In the genomic region with DNA sequence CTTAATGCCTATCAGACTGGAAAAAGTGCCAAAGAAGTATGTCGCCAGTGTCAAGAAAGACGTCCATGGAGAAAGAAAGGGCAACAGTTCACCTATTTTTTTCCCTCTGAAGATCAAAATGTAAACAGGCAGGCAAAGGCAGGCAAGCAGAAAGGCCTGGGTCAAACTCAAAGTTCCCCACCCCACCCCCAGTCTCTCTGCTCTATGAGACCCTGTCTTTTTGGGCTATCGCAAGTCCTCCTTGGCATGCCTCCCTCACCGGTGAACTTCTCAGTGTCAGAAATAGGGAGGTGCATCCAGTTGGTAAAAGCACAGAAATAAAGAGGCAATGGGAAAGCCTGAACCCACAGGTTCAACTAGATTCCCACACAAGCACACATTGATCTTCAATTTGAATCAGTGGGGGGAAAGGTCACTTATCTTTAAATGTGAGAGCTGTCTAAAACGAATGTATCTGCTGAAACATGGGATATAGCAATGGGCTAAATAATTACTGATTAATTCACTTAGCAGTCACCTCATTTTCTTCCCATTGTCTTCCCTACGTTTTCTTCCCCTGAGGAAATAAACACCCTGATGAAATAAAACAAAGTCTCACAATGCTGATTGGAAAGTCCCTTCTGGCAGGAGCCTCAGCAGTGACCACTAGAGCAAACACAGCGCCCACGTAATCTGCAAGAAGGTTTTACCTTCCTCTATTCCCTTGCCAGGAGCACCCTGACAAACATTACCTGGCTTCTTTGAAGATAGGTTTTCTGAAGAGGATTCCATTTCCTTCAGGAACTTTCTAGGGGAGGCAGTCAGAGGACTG, we compare ENCODE assay signal across 20 cellular contexts. TPM values are rescaled to one million over a fixed set of nuclear protein-coding genes. Genes with fewer than 3 reads are reported as not detected.
DNase-seq lines count a peak whose midpoint lies in the region; ATAC-seq and TF ChIP-seq lines count a peak whose summit lies in the region.
"Had no signal": no experiment of that assay in that cellular context is flagged by ENCODE, and none has a peak within 500 bp of the region (broad histone marks: within the 10 kb centered on the region; RNA-seq: fewer than 3 reads in every experiment).

No MANE protein-coding gene starts in this region.

- no TSS peak for BruUV-seq in OCI-LY7 (replicated peaks; lab: Mats Ljungman, UMichigan)

- intact Hi-C loops in activated CD8-positive, alpha-beta T cell treated with anti-CD3 and anti-CD28 coated beads for 36 hours (cut with micrococcal nuclease) = no loop called here
- intact Hi-C loops in OCI-LY7 (cut with micrococcal nuclease; ENCODE audit: unreplicated experiment) = no loop called here
- intact Hi-C loops in stomach (cut with DNase I; ENCODE audit: low total_unique reads) = no loop called here

- no peaks in the 10 kb centered on the region for H4K20me1 ChIP-seq in OCI-LY7 (ENCODE audit: insufficient read depth, low read length)

- peaks cover 57% of the 10 kb centered on the region for H3K4me1 ChIP-seq in OCI-LY7 (ENCODE audit: insufficient read depth, low read length, poor library complexity, severe bottlenecking)
- peaks cover 16 to 40% (median 28%) of the 10 kb centered on the region in 4 donors for H3K4me1 ChIP-seq in stomach

- H3K27ac ChIP-seq in OCI-LY7 (ENCODE audit: low read depth, low read length, poor library complexity, severe bottlenecking) (no peak overlapping the region), stomach (peak overlapping the region in 2 of 5 donors; percentile 43 to 49)
- H3K27ac ChIP-seq: epithelial cell of prostate, tibial artery, WERI-Rb-1 had no signal

- DNase-seq in activated CD8-positive, alpha-beta T cell treated with anti-CD3 and anti-CD28 coated beads for 36 hours = peak; percentile 18
- DNase-seq in activated CD8-positive, alpha-beta T cell treated with anti-CD3 and anti-CD28 coated beads, Interleukin-2, amount 10 ng/mL, durations not matched to agents 7 days and 5 days = no peak
- DNase-seq in OCI-LY7 (ENCODE audit: low spot score) = no peak
- DNase-seq in epithelial cell of proximal tubule (ENCODE audit: low read depth) = peak; percentile 79
- peak; percentile 36 for DNase-seq in stomach
- no peak for DNase-seq in HuH-7 (ENCODE audit: low spot score)
- no peak for DNase-seq in SK-N-DZ (ENCODE audit: low spot score)
- DNase-seq in NAMALWA (ENCODE audit: low spot score) = no peak
- DNase-seq: 8988T; activated CD8-positive, alpha-beta memory T cell treated with anti-CD3 and anti-CD28 coated beads, Interleukin-2, amount 10 ng/mL, durations not matched to agents 7 days and 5 days; activated naive CD8-positive, alpha-beta T cell treated with anti-CD3 and anti-CD28 coated beads, Interleukin-2, amount 10 ng/mL, durations not matched to agents 7 days and 5 days; CD4-positive, alpha-beta memory T cell; cerebellar nuclear complex; glutamatergic neuron; kidney; NCI-H446 treated with DMSO at 0.1 percent for 48 hours; posterior cingulate gyrus; tibial artery; WERI-Rb-1 had no signal

- CTCF ChIA-PET in activated CD8-positive, alpha-beta T cell treated with anti-CD3 and anti-CD28 coated beads for 36 hours (lab: Charles Lee) = interaction anchor here (1.0 kb wide), 1 partner anchor 53 kb away, joined by 3 read pairs; no protein-coding TSS in a partner anchor
- CTCF ChIA-PET in activated CD8-positive, alpha-beta T cell treated with anti-CD3 and anti-CD28 coated beads, Interleukin-2, amount 10 ng/mL, durations not matched to agents 7 days and 5 days (lab: Charles Lee) = interaction anchor here (0.9 kb wide), 1 partner anchor 213 kb away, joined by 3 read pairs; no protein-coding TSS in a partner anchor
- CTCF ChIA-PET in OCI-LY7 (lab: Charles Lee; ENCODE audit: unreplicated experiment) = no interaction called here

- H3K4me3 ChIP-seq in OCI-LY7 (ENCODE audit: low read depth, low read length, poor library complexity, severe bottlenecking) = no peak overlapping the region
- H3K4me3 ChIP-seq in epithelial cell of proximal tubule (ENCODE audit: low read depth, low read length) = no peak overlapping the region
- no peak overlapping the region for H3K4me3 ChIP-seq in stomach
- H3K4me3 ChIP-seq: tibial artery had no signal

- H3K9me2 ChIP-seq in OCI-LY7 (ENCODE audit: insufficient read depth, low read length) = no peaks in the 10 kb centered on the region

- peak overlapping the region; percentile 30; the same call in 1 of the 2 replicates for H3K4me2 ChIP-seq in OCI-LY7 (ENCODE audit: low read length)

- ATAC-seq in activated CD8-positive, alpha-beta T cell treated with anti-CD3 and anti-CD28 coated beads for 36 hours = no peak
- ATAC-seq in activated CD8-positive, alpha-beta T cell treated with anti-CD3 and anti-CD28 coated beads, Interleukin-2, amount 10 ng/mL, durations not matched to agents 7 days and 5 days = no peak
- ATAC-seq: activated CD8-positive, alpha-beta memory T cell treated with anti-CD3 and anti-CD28 coated beads, Interleukin-2, amount 10 ng/mL, durations not matched to agents 7 days and 5 days had no signal

- H3K79me2 ChIP-seq in OCI-LY7 (ENCODE audit: insufficient read depth, low read depth, low read length) = peaks cover 33% of the 10 kb centered on the region

- no peaks in the 10 kb centered on the region for H3K27me3 Mint-ChIP-seq in activated CD8-positive, alpha-beta T cell treated with anti-CD3 and anti-CD28 coated beads for 36 hours
- H3K27me3 Mint-ChIP-seq in activated CD8-positive, alpha-beta T cell treated with anti-CD3 and anti-CD28 coated beads, Interleukin-2, amount 10 ng/mL, durations not matched to agents 7 days and 5 days (ENCODE audit: low read depth) = no peaks in the 10 kb centered on the region
- H3K27me3 Mint-ChIP-seq: activated naive CD8-positive, alpha-beta T cell treated with anti-CD3 and anti-CD28 coated beads, Interleukin-2, amount 10 ng/mL, durations not matched to agents 7 days and 5 days; CD4-positive, alpha-beta memory T cell had no signal

- TF ChIP-seq EP300 in stomach (IDR thresholded peaks at IDR 0.05) = no peak

- no peaks in the 10 kb centered on the region for H3K27me3 ChIP-seq in stomach
- H3K27me3 ChIP-seq: tibial artery had no signal

- no peak overlapping the region for H3K4me3 Mint-ChIP-seq in activated CD8-positive, alpha-beta T cell treated with anti-CD3 and anti-CD28 coated beads for 36 hours
- H3K4me3 Mint-ChIP-seq in activated CD8-positive, alpha-beta T cell treated with anti-CD3 and anti-CD28 coated beads, Interleukin-2, amount 10 ng/mL, durations not matched to agents 7 days and 5 days = no peak overlapping the region
- H3K4me3 Mint-ChIP-seq: activated CD8-positive, alpha-beta memory T cell treated with anti-CD3 and anti-CD28 coated beads, Interleukin-2, amount 10 ng/mL, durations not matched to agents 7 days and 5 days; activated naive CD8-positive, alpha-beta T cell treated with anti-CD3 and anti-CD28 coated beads, Interleukin-2, amount 10 ng/mL, durations not matched to agents 7 days and 5 days had no signal

- peaks cover 1% of the 10 kb centered on the region for H3K9me3 Mint-ChIP-seq in activated CD8-positive, alpha-beta T cell treated with anti-CD3 and anti-CD28 coated beads for 36 hours
- no peaks in the 10 kb centered on the region for H3K9me3 Mint-ChIP-seq in activated CD8-positive, alpha-beta T cell treated with anti-CD3 and anti-CD28 coated beads, Interleukin-2, amount 10 ng/mL, durations not matched to agents 7 days and 5 days (ENCODE audit: insufficient read depth)
- H3K9me3 Mint-ChIP-seq: activated naive CD8-positive, alpha-beta T cell treated with anti-CD3 and anti-CD28 coated beads, Interleukin-2, amount 10 ng/mL, durations not matched to agents 7 days and 5 days; CD4-positive, alpha-beta memory T cell had no signal

- no peak for TF ChIP-seq POLR2A in stomach (IDR thresholded peaks at IDR 0.05)

- peaks cover 48% of the 10 kb centered on the region for H3K4me1 Mint-ChIP-seq in activated CD8-positive, alpha-beta T cell treated with anti-CD3 and anti-CD28 coated beads for 36 hours (ENCODE audit: low read depth)
- peaks cover 25% of the 10 kb centered on the region for H3K4me1 Mint-ChIP-seq in activated CD8-positive, alpha-beta T cell treated with anti-CD3 and anti-CD28 coated beads, Interleukin-2, amount 10 ng/mL, durations not matched to agents 7 days and 5 days (ENCODE audit: low read depth)

- H2AFZ ChIP-seq in OCI-LY7 (ENCODE audit: low read length) = no peak overlapping the region

- WGBS in stomach, 5 donors = 35 to 58% (median 40%) methylated on average over 8 of the region's 8 CpGs

- TF ChIP-seq CTCF in activated CD8-positive, alpha-beta T cell treated with anti-CD3 and anti-CD28 coated beads for 36 hours (IDR thresholded peaks at IDR 0.05) = no peak
- TF ChIP-seq CTCF in OCI-LY7 (conservative IDR thresholded peaks at IDR 0.05; ENCODE audit: low read length) (no peak), epithelial cell of proximal tubule (conservative IDR thresholded peaks at IDR 0.05; ENCODE audit: low read depth, low read length) (no peak), stomach (IDR thresholded peaks at IDR 0.05) (no peak)

- no peaks in the 10 kb centered on the region for H3K9me3 ChIP-seq in OCI-LY7 (ENCODE audit: low read length)
- no peaks in the 10 kb centered on the region for H3K9me3 ChIP-seq in stomach
- H3K9me3 ChIP-seq: tibial artery had no signal

- H3K36me3 ChIP-seq in OCI-LY7 (ENCODE audit: insufficient read depth, low read length) (peaks cover 6% of the 10 kb centered on the region), stomach (no peaks in the 10 kb centered on the region)
- H3K36me3 ChIP-seq: tibial artery, WERI-Rb-1 had no signal

- POLR2A ChIA-PET in activated CD8-positive, alpha-beta T cell treated with anti-CD3 and anti-CD28 coated beads for 36 hours (lab: Charles Lee) = interaction anchor here (1.1 kb wide), 1 partner anchor 414 kb away, joined by 3 read pairs; no protein-coding TSS in a partner anchor
- POLR2A ChIA-PET in activated CD8-positive, alpha-beta T cell treated with anti-CD3 and anti-CD28 coated beads, Interleukin-2, amount 10 ng/mL, durations not matched to agents 7 days and 5 days (lab: Charles Lee) = no interaction called here
- POLR2A ChIA-PET in OCI-LY7 (lab: Charles Lee) = no interaction called here

- H3K27ac Mint-ChIP-seq in activated CD8-positive, alpha-beta T cell treated with anti-CD3 and anti-CD28 coated beads for 36 hours = peak overlapping the region; percentile 31
- H3K27ac Mint-ChIP-seq in activated CD8-positive, alpha-beta T cell treated with anti-CD3 and anti-CD28 coated beads, Interleukin-2, amount 10 ng/mL, durations not matched to agents 7 days and 5 days = no peak overlapping the region
- H3K27ac Mint-ChIP-seq: activated CD8-positive, alpha-beta memory T cell treated with anti-CD3 and anti-CD28 coated beads, Interleukin-2, amount 10 ng/mL, durations not matched to agents 7 days and 5 days; activated naive CD8-positive, alpha-beta T cell treated with anti-CD3 and anti-CD28 coated beads, Interleukin-2, amount 10 ng/mL, durations not matched to agents 7 days and 5 days had no signal

- peaks cover 8% of the 10 kb centered on the region for H3K36me3 Mint-ChIP-seq in activated CD8-positive, alpha-beta T cell treated with anti-CD3 and anti-CD28 coated beads for 36 hours (ENCODE audit: low read depth)
- H3K36me3 Mint-ChIP-seq in activated CD8-positive, alpha-beta T cell treated with anti-CD3 and anti-CD28 coated beads, Interleukin-2, amount 10 ng/mL, durations not matched to agents 7 days and 5 days (ENCODE audit: low read depth) = no peaks in the 10 kb centered on the region

RNA-seq across cellular contexts. Expression of a gene that starts 31.1 kb away (rescaled TPM):
- 1 to 10 TPM; 3.3 to 4.0 TPM for total RNA-seq in activated CD8-positive, alpha-beta T cell treated with anti-CD3 and anti-CD28 coated beads for 36 hours
- total RNA-seq in activated CD8-positive, alpha-beta T cell treated with anti-CD3 and anti-CD28 coated beads, Interleukin-2, amount 10 ng/mL, durations not matched to agents 7 days and 5 days = 1 to 10 TPM; 2.8 to 3.3 TPM
- total RNA-seq in OCI-LY7 (2014; rRNA removed; shearing (Covaris generic)) = 4.6 and 6.3 TPM in 2 replicates
- total RNA-seq in OCI-LY7 (2022) = 25.0 and 33.9 TPM in 2 replicates
- 1.3 and 3.6 TPM in 2 replicates for total RNA-seq in epithelial cell of proximal tubule
- 10 to 100 TPM in 2 of 5 donors, 1 to 10 TPM in 1, under 1 TPM in 2; 0.58 to 16.7 (median 7.1) TPM for total RNA-seq in stomach
- 10 to 100 TPM in 1 of 3 donors, 1 to 10 TPM in 2; 5.8 to 11.0 (median 7.3) TPM for polyA plus RNA-seq in stomach
- 5.9 and 6.2 TPM in 2 replicates for polyA plus RNA-seq in SK-N-DZ (2014; cell fraction: cytosol; rRNA removed)
- 4.3 and 5.5 TPM in 2 replicates for polyA plus RNA-seq in SK-N-DZ (2014; cell fraction: nucleus; rRNA removed)

Comparison
In these comparisons a context has a peak if more than half of its experiments do, and no peak if none do; other contexts are left out.
1. DNase-seq: peak in activated CD8-positive, alpha-beta T cell treated with anti-CD3 and anti-CD28 coated beads for 36 hours (single experiment), epithelial cell of proximal tubule (single experiment) and stomach (single experiment); none in activated CD8-positive, alpha-beta T cell treated with anti-CD3 and anti-CD28 coated beads, Interleukin-2, amount 10 ng/mL, durations not matched to agents 7 days and 5 days (single experiment), OCI-LY7 (single experiment), HuH-7 (single experiment), SK-N-DZ (single experiment) and NAMALWA (single experiment).